ENCODE assay signal across 8 cellular contexts in the genomic region with DNA sequence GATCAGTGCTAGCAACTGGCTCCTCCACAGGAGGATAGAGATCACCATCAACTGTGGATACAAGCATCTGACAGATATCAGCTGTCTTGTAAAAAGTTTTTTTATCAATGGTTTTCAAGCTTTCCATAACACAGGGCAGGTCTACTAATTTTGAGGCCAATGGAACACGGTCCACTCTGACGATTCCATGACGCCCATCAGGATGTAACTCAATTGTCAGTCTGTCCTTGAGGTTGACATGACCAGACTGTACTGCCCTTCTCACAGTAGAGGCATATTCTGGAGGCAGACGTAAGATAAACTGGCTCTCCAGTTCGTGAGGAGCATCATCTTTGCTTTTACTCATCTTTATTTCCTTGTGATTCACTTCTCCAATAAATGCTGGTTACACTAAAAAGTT. TPM values are rescaled to one million over a fixed set of nuclear protein-coding genes. Genes with fewer than 3 reads are reported as not detected.
DNase-seq lines count a peak whose midpoint lies in the region; ATAC-seq and TF ChIP-seq lines count a peak whose summit lies in the region.

No MANE protein-coding gene starts in this region.

- peaks cover 8% of the 10 kb centered on the region; the same call in 1 of the 2 replicates for H3F3A ChIP-seq in MM.1S (ENCODE audit: insufficient read depth, low read length)
- H3F3A ChIP-seq in neural cell (ENCODE audit: insufficient read depth, low read length, poor library complexity, severe bottlenecking), result peaks cover 14% of the 10 kb centered on the region

- H3K9me2 ChIP-seq in MM.1S (replicated peaks; ENCODE audit: insufficient read depth, low read length), result no peaks in the 10 kb centered on the region
- no peaks in the 10 kb centered on the region for H3K9me2 ChIP-seq in neural cell (ENCODE audit: insufficient read depth, low read length)

- ATAC-seq in HG02798 (IDR thresholded peaks at IDR 0.05; ENCODE audit: poor library complexity, unreplicated experiment), result no peak

- H2AFZ ChIP-seq in MM.1S (ENCODE audit: low read length), result no peak overlapping the region
- peak overlapping the region; percentile 24 for H2AFZ ChIP-seq in neural cell (ENCODE audit: low read depth, low read length)

- H3K4me3 ChIP-seq in BJ (ENCODE audit: low read depth, low read length) (peak overlapping the region; percentile 73), MM.1S (ENCODE audit: low read length) (peak overlapping the region; percentile 76), duodenal mucosa (ENCODE audit: low read depth in 1 of 2, low read length in 2 of 2) (peak overlapping the region; percentile 85 to 90), neural cell (ENCODE audit: low read length) (peak overlapping the region; percentile 77)

- POLR2A ChIA-PET in BJ (lab: Charles Lee), result interaction anchor here (1.5 kb wide), 1 partner anchor 9 kb away, joined by 4 read pairs; no protein-coding TSS in a partner anchor

- H3K36me3 ChIP-seq in BJ (ENCODE audit: control insufficient read depth, insufficient read depth, low read length) (peaks cover 2% of the 10 kb centered on the region), MM.1S (replicated peaks; ENCODE audit: insufficient read depth, low read length) (peaks cover 22% of the 10 kb centered on the region), duodenal mucosa (ENCODE audit: control insufficient read depth in 1 of 2, insufficient read depth in 2 of 2, low read length in 2 of 2) (peaks cover 25 to 28% of the 10 kb centered on the region in 2 donors), neural cell (ENCODE audit: insufficient read depth, low read length) (peaks cover 35% of the 10 kb centered on the region)

- TF ChIP-seq CTCF in BJ (IDR thresholded peaks at IDR 0.05; ENCODE audit: insufficient read depth, low read depth, low read length) (no peak), MM.1S (IDR thresholded peaks at IDR 0.05; ENCODE audit: low read length) (no peak), neural cell (IDR thresholded peaks at IDR 0.05; ENCODE audit: poor library complexity, severe bottlenecking) (no peak)

- H3K27me3 ChIP-seq in BJ (ENCODE audit: control insufficient read depth, insufficient read depth, low read length) (no peaks in the 10 kb centered on the region), MM.1S (replicated peaks; ENCODE audit: insufficient read depth, low read length) (0 out of 2 replicates have a peak, but pooled peaks cover 5% of the 10 kb centered on the region), duodenal mucosa (ENCODE audit: control insufficient read depth in 1 of 2, insufficient read depth in 2 of 2, low read length in 2 of 2) (no peaks in the 10 kb centered on the region), neural cell (ENCODE audit: insufficient read depth, low read depth, low read length) (no peaks in the 10 kb centered on the region)

- H3K27ac ChIP-seq in MM.1S (ENCODE audit: low read length), result no peak overlapping the region
- no peak overlapping the region for H3K27ac ChIP-seq in duodenal mucosa (ENCODE audit: low read depth, low read length)
- H3K27ac ChIP-seq in neural cell (ENCODE audit: low read length), result peak overlapping the region; percentile 99

- peaks cover 34% of the 10 kb centered on the region for H3K79me2 ChIP-seq in MM.1S (ENCODE audit: low read length)
- H3K79me2 ChIP-seq in neural cell (replicated peaks; ENCODE audit: insufficient read depth, low read length), result peaks cover 38% of the 10 kb centered on the region

- TF ChIP-seq EP300 in neural cell (conservative IDR thresholded peaks at IDR 0.05; ENCODE audit: poor library complexity, severe bottlenecking), result no peak

- peak overlapping the region; percentile 55 for H3K4me2 ChIP-seq in MM.1S (ENCODE audit: low read depth, low read length)
- H3K4me2 ChIP-seq in neural cell (ENCODE audit: low read length), result peak overlapping the region; percentile 82

- H4K20me1 ChIP-seq in MM.1S (ENCODE audit: insufficient read depth, low read length) (no peaks in the 10 kb centered on the region), neural cell (ENCODE audit: insufficient read depth) (no peaks in the 10 kb centered on the region)

- DNase-seq in BJ (ENCODE audit: low read depth) (no peak), MM.1S (no peak), SIG-M5 treated with dmso at 0.1 percent for 504 hours (lab: John Stamatoyannopoulos, UW; ENCODE audit: unreplicated experiment) (no peak), SW 1271 (lab: John Stamatoyannopoulos, UW) (no peak)
- DNase-seq in activated CD4-positive, CD25-positive, alpha-beta regulatory T cell treated with anti-CD3 and anti-CD28 coated beads, Interleukin-2, amount 50 U/mL, for 72 hours, result no peak

- TF ChIP-seq RAD21 in neural cell (conservative IDR thresholded peaks at IDR 0.05), result no peak

- CTCF ChIA-PET in BJ (lab: Yijun Ruan, JAX), result interaction anchor here (0.8 to 11.7 kb wide), 20 partner anchors 10 to 299 kb away, joined by 3 to 85 read pairs (median 4); a partner anchor contains a TSS

- H3K9me3 ChIP-seq in MM.1S (replicated peaks; ENCODE audit: insufficient read depth, low read length), result peaks cover 12% of the 10 kb centered on the region; the same call in 1 of the 2 replicates
- peaks cover 59 to 64% of the 10 kb centered on the region in 2 donors for H3K9me3 ChIP-seq in duodenal mucosa (ENCODE audit: control insufficient read depth in 1 of 2, low read length in 2 of 2)
- peaks cover 42% of the 10 kb centered on the region for H3K9me3 ChIP-seq in neural cell (ENCODE audit: low read length)

- peaks cover 6% of the 10 kb centered on the region for H3K4me1 ChIP-seq in MM.1S (ENCODE audit: low read length)
- H3K4me1 ChIP-seq in duodenal mucosa (ENCODE audit: control insufficient read depth in 1 of 2, insufficient read depth in 2 of 2, low read length in 2 of 2), result peaks cover 0 to 4% of the 10 kb centered on the region in 2 donors

- no peak overlapping the region for H3K9ac ChIP-seq in MM.1S (ENCODE audit: low read length)
- H3K9ac ChIP-seq in duodenal mucosa (ENCODE audit: low read depth in 1 of 2, low read length in 2 of 2), result no peak overlapping the region
- H3K9ac ChIP-seq in neural cell (ENCODE audit: low read length), result peak overlapping the region; percentile 95

TF ChIP-seq in neural cell, 6 proteins besides CTCF, POLR2A, EP300 and RAD21:
- TF ChIP-seq TAF1 (IDR thresholded peaks at IDR 0.05; ENCODE audit: low read depth) (no peak), SMC3 (conservative IDR thresholded peaks at IDR 0.05; ENCODE audit: poor library complexity) (no peak), MXI1 (conservative IDR thresholded peaks at IDR 0.05; ENCODE audit: poor library complexity, severe bottlenecking) (no peak), POLR2AphosphoS5 (IDR thresholded peaks at IDR 0.05) (no peak), EZH2 (IDR thresholded peaks at IDR 0.05; ENCODE audit: borderline replicate concordance, insufficient read depth, low read length, poor library complexity, severe bottlenecking) (no peak)
- TF ChIP-seq, protein P1, sequence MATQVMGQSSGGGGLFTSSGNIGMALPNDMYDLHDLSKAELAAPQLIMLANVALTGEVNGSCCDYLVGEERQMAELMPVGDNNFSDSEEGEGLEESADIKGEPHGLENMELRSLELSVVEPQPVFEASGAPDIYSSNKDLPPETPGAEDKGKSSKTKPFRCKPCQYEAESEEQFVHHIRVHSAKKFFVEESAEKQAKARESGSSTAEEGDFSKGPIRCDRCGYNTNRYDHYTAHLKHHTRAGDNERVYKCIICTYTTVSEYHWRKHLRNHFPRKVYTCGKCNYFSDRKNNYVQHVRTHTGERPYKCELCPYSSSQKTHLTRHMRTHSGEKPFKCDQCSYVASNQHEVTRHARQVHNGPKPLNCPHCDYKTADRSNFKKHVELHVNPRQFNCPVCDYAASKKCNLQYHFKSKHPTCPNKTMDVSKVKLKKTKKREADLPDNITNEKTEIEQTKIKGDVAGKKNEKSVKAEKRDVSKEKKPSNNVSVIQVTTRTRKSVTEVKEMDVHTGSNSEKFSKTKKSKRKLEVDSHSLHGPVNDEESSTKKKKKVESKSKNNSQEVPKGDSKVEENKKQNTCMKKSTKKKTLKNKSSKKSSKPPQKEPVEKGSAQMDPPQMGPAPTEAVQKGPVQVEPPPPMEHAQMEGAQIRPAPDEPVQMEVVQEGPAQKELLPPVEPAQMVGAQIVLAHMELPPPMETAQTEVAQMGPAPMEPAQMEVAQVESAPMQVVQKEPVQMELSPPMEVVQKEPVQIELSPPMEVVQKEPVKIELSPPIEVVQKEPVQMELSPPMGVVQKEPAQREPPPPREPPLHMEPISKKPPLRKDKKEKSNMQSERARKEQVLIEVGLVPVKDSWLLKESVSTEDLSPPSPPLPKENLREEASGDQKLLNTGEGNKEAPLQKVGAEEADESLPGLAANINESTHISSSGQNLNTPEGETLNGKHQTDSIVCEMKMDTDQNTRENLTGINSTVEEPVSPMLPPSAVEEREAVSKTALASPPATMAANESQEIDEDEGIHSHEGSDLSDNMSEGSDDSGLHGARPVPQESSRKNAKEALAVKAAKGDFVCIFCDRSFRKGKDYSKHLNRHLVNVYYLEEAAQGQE (IDR thresholded peaks at IDR 0.05; ENCODE audit: borderline replicate concordance), result no peak
TF ChIP-seq in neural cell: peak in this region for 0.

RNA-seq across cellular contexts. Expression of a gene that starts 0.9 kb away (rescaled TPM):
- polyA plus RNA-seq in BJ (2011; rRNA removed) (25.5 and 46.7 TPM in 2 replicates), neural cell (173 and 198 TPM in 2 replicates)
- 14.9 and 17.4 TPM in 2 replicates for polyA minus RNA-seq in BJ (2011; rRNA and poly(A)+ RNA removed)
- 177 and 189 TPM in 2 replicates for polyA minus RNA-seq in neural cell

RNA-seq across cellular contexts. Expression of a gene that starts 10.6 kb away (rescaled TPM):
- 1.8 and 1.9 TPM in 2 replicates for polyA plus RNA-seq in BJ (2011; rRNA removed)
- polyA minus RNA-seq in BJ (2011; rRNA and poly(A)+ RNA removed), result 1.4 and 1.8 TPM in 2 replicates
- 0.19 and 0.50 TPM in 2 replicates for polyA plus RNA-seq in neural cell
- 0.97 and 1.7 TPM in 2 replicates for polyA minus RNA-seq in neural cell

RNA-seq across cellular contexts. Expression of a gene that starts 15.8 kb away (rescaled TPM):
- not detected in 2 replicates for polyA plus RNA-seq in BJ (2011; rRNA removed)
- polyA minus RNA-seq in BJ (2011; rRNA and poly(A)+ RNA removed), result 0.52 and 0.62 TPM in 2 replicates
- not detected in 2 replicates for polyA plus RNA-seq in neural cell
- polyA minus RNA-seq in neural cell, result 0.49 TPM in 1 of 2 replicates, not detected in the other

RNA-seq across cellular contexts. Expression of a gene that starts 18.9 kb away (rescaled TPM):
- polyA plus RNA-seq in BJ (2011; rRNA removed) (6.7 and 6.8 TPM in 2 replicates), neural cell (0.21 and 0.26 TPM in 2 replicates)
- 5.5 and 7.4 TPM in 2 replicates for polyA minus RNA-seq in BJ (2011; rRNA and poly(A)+ RNA removed)
- 1.0 and 1.2 TPM in 2 replicates for polyA minus RNA-seq in neural cell

RNA-seq across cellular contexts. Expression of a gene that starts 23.9 kb away (rescaled TPM):
- polyA plus RNA-seq in BJ (2011; rRNA removed) (1.9 and 2.5 TPM in 2 replicates), neural cell (0.10 and 0.26 TPM in 2 replicates)
- 2.3 and 3.7 TPM in 2 replicates for polyA minus RNA-seq in BJ (2011; rRNA and poly(A)+ RNA removed)
- polyA minus RNA-seq in neural cell, result 0.46 and 0.73 TPM in 2 replicates
